Comparison of ENCODE assay signal across 28 cellular contexts in the genomic region with DNA sequence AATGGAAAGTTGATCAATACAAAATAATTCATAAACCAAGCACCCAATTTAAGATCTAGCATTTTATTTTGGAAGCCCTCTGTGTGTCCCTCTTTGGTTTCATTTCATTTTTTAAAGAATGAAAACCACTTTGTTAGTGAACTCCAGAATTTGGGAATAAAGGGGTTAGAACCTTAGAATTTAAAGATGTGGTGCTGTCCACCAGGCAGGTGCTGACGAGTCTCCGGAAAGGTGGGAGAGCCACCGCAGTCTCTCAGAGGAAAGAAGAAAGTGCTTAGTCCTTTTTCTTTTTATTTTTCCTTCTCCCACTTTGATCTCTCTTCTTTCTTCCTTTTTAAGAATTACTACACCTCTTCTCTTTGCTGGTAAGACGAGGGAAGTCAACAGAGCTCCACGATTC.
"Had no signal": no experiment of that assay in that cellular context is flagged by ENCODE, and none has a peak within 500 bp of the region (broad histone marks: within the 10 kb centered on the region; RNA-seq: fewer than 3 reads in every experiment).

No MANE protein-coding gene starts in this region.

- DNase-seq: activated CD4-positive, alpha-beta memory T cell treated with anti-CD3 and anti-CD28 coated beads, Interleukin-2, amount 10 ng/mL, durations not matched to agents 7 days and 5 days; activated CD4-positive, alpha-beta T cell treated with anti-CD3 and anti-CD28 coated beads, Interleukin-2, amount 10 ng/mL, durations not matched to agents 24 days and 14 days; activated CD8-positive, alpha-beta memory T cell treated with anti-CD3 and anti-CD28 coated beads, Interleukin-2, amount 10 ng/mL, durations not matched to agents 7 days and 5 days; activated effector memory CD4-positive, alpha-beta T cell treated with anti-CD3 and anti-CD28 coated beads, Interleukin-2, amount 50 U/mL, for 16 hours; activated naive CD4-positive, alpha-beta T cell treated with anti-CD3 and anti-CD28 coated beads, Interleukin-2, amount 10 ng/mL, durations not matched to agents 7 days and 5 days; activated T-cell treated with anti-CD3 and anti-CD28 coated beads for 4 hours; anterior cingulate cortex; brain microvascular endothelial cell; caudate nucleus; effector CD4-positive, alpha-beta T cell; foreskin keratinocyte; immature natural killer cell; left ventricle myocardium inferior; mammary epithelial cell; midbrain; natural killer cell; ovary; psoas muscle; stimulated activated CD4-positive, alpha-beta T cell treated with anti-CD3 and anti-CD28 coated beads, Interleukin-12 subunit alpha, Interleukin-12 subunit beta, amount 100 ng/mL, for 4 hours; stimulated activated CD4-positive, alpha-beta T cell treated with anti-CD3 and anti-CD28 coated beads, Interleukin-4, amount 100 ng/mL, for 4 hours; stimulated activated naive CD8-positive, alpha-beta T cell treated with anti-CD3 and anti-CD28 coated beads, Interleukin-15, Interleukin-2, amounts not matched to agents 100 U/mL and 50 U/mL, for 24 hours; T1000; upper lobe of left lung had no signal

- H3K27me3 Mint-ChIP-seq: activated CD4-positive, alpha-beta memory T cell treated with anti-CD3 and anti-CD28 coated beads, Interleukin-2, amount 10 ng/mL, durations not matched to agents 7 days and 5 days; activated CD4-positive, alpha-beta T cell treated with anti-CD3 and anti-CD28 coated beads, Interleukin-2, amount 10 ng/mL, durations not matched to agents 24 days and 14 days; activated CD8-positive, alpha-beta memory T cell treated with anti-CD3 and anti-CD28 coated beads, Interleukin-2, amount 10 ng/mL, durations not matched to agents 7 days and 5 days; activated naive CD4-positive, alpha-beta T cell treated with anti-CD3 and anti-CD28 coated beads, Interleukin-2, amount 10 ng/mL, durations not matched to agents 7 days and 5 days; dendritic cell treated with granulocyte-macrophage colony-stimulating factor and Interleukin-4, amounts not matched to agents 40 ng/mL and 50 ng/mL, for 4 days had no signal

- H3K4me3 Mint-ChIP-seq: activated CD4-positive, alpha-beta memory T cell treated with anti-CD3 and anti-CD28 coated beads, Interleukin-2, amount 10 ng/mL, durations not matched to agents 7 days and 5 days; activated CD4-positive, alpha-beta T cell treated with anti-CD3 and anti-CD28 coated beads, Interleukin-2, amount 10 ng/mL, durations not matched to agents 24 days and 14 days; activated CD8-positive, alpha-beta memory T cell treated with anti-CD3 and anti-CD28 coated beads, Interleukin-2, amount 10 ng/mL, durations not matched to agents 7 days and 5 days; activated naive CD4-positive, alpha-beta T cell treated with anti-CD3 and anti-CD28 coated beads, Interleukin-2, amount 10 ng/mL, durations not matched to agents 7 days and 5 days; dendritic cell treated with granulocyte-macrophage colony-stimulating factor and Interleukin-4, amounts not matched to agents 40 ng/mL and 50 ng/mL, for 4 days; immature natural killer cell; natural killer cell; T-helper 1 cell treated with Interleukin-12 subunit alpha and Interleukin-12 subunit beta and Interleukin-4 antibody, amounts not matched to agents 30 μg/mL and 1 μg/mL, for 36 hours had no signal

- H3K27ac ChIP-seq: brain microvascular endothelial cell, foreskin keratinocyte, left ventricle myocardium inferior, neutrophil, ovary, psoas muscle, right atrium auricular region, upper lobe of left lung had no signal

- H3K9me3 ChIP-seq: neutrophil, ovary, psoas muscle, upper lobe of left lung had no signal

- H3K4me1 ChIP-seq: left ventricle myocardium inferior, psoas muscle, right atrium auricular region, upper lobe of left lung had no signal

- ATAC-seq: activated CD4-positive, CD25-positive, alpha-beta regulatory T cell treated with anti-CD3 and anti-CD28 coated beads, Interleukin-2, amount 50 U/mL, for 24 hours; activated CD8-positive, alpha-beta memory T cell treated with anti-CD3 and anti-CD28 coated beads, Interleukin-2, amount 10 ng/mL, durations not matched to agents 7 days and 5 days; foreskin keratinocyte; natural killer cell; psoas muscle; stimulated activated naive CD8-positive, alpha-beta T cell treated with anti-CD3 and anti-CD28 coated beads, Interleukin-15, Interleukin-2, amounts not matched to agents 100 U/mL and 50 U/mL, for 24 hours had no signal

- H3K36me3 ChIP-seq: brain microvascular endothelial cell, left ventricle myocardium inferior, neutrophil, ovary, right atrium auricular region, upper lobe of left lung had no signal

- H3K36me3 Mint-ChIP-seq: natural killer cell had no signal

- H3K4me3 ChIP-seq: left ventricle myocardium inferior, ovary, psoas muscle, right atrium auricular region, upper lobe of left lung had no signal

- H3K27me3 ChIP-seq: brain microvascular endothelial cell, ovary, right atrium auricular region, upper lobe of left lung had no signal

- H3K4me1 Mint-ChIP-seq: activated naive CD4-positive, alpha-beta T cell treated with anti-CD3 and anti-CD28 coated beads, Interleukin-2, amount 10 ng/mL, durations not matched to agents 7 days and 5 days had no signal

- H3K27ac Mint-ChIP-seq: activated CD4-positive, alpha-beta memory T cell treated with anti-CD3 and anti-CD28 coated beads, Interleukin-2, amount 10 ng/mL, durations not matched to agents 7 days and 5 days; activated CD4-positive, alpha-beta T cell treated with anti-CD3 and anti-CD28 coated beads, Interleukin-2, amount 10 ng/mL, durations not matched to agents 24 days and 14 days; activated CD8-positive, alpha-beta memory T cell treated with anti-CD3 and anti-CD28 coated beads, Interleukin-2, amount 10 ng/mL, durations not matched to agents 7 days and 5 days; activated naive CD4-positive, alpha-beta T cell treated with anti-CD3 and anti-CD28 coated beads, Interleukin-2, amount 10 ng/mL, durations not matched to agents 7 days and 5 days; dendritic cell treated with granulocyte-macrophage colony-stimulating factor and Interleukin-4, amounts not matched to agents 40 ng/mL and 50 ng/mL, for 4 days; immature natural killer cell; natural killer cell; T-helper 1 cell treated with Interleukin-12 subunit alpha and Interleukin-12 subunit beta and Interleukin-4 antibody, amounts not matched to agents 30 μg/mL and 1 μg/mL, for 36 hours had no signal
